Comparison of ENCODE assay signal across 20 cellular contexts in the genomic region with DNA sequence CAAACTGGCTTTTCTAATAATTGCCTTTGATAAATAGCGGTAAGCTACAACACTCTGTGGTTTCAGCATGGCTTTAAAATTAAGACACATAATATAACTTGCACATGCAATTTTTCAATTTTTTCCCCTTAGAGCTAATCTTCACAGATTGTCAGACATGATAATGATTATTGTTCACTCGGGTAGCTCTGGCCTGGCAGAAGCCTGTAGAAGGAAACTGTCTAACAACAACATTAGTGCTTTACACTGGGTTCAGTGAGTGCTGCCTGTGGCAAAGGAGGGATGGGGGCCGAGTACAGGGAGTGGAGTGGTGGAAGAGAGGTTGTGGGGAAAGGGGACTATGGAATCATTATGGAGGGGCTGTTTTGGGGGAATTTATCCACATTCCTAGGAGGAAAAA.
A peak's percentile ranks its signal among the peaks of the same experiment; 100 is the strongest.
DNase-seq lines count a peak whose midpoint lies in the region; ATAC-seq and TF ChIP-seq lines count a peak whose summit lies in the region.
"Had no signal": no experiment of that assay in that cellular context is flagged by ENCODE, and none has a peak within 500 bp of the region (broad histone marks: within the 10 kb centered on the region; RNA-seq: fewer than 3 reads in every experiment).

No MANE protein-coding gene starts in this region.

- H3K4me3 Mint-ChIP-seq in endodermal cell (no peak overlapping the region), neural crest cell (no peak overlapping the region)
- H3K4me3 Mint-ChIP-seq: B cell; CD14-positive monocyte; CD4-positive, alpha-beta T cell; CD8-positive, alpha-beta memory T cell; HFFc6 had no signal

- DNase-seq in SK-N-SH (peak; percentile 71), endodermal cell (peak; percentile 8), neural crest cell (ENCODE audit: low read depth, low spot score) (no peak), NCI-H1694 treated with DMSO at 0.1 percent for 48 hours (lab: John Stamatoyannopoulos, UW) (no peak), A172 (ENCODE audit: low spot score) (no peak), WERI-Rb-1 (no peak)
- DNase-seq: CD4-positive, alpha-beta T cell; CD8-positive, alpha-beta memory T cell; DMS 273 treated with DMSO at 0.1 percent for 48 hours; DMS79; EL; GDM1; GOT3; HFFc6 had no signal

- no peaks in the 10 kb centered on the region for H3K36me3 ChIP-seq in SK-N-SH (replicated peaks in 1 of 2; ENCODE audit: control insufficient read depth in 1 of 2, insufficient read depth in 2 of 2, low read length in 1 of 2)
- no peaks in the 10 kb centered on the region for H3K36me3 ChIP-seq in endodermal cell (ENCODE audit: control insufficient read depth, insufficient read depth, low read length)
- no peaks in the 10 kb centered on the region for H3K36me3 ChIP-seq in WERI-Rb-1
- H3K36me3 ChIP-seq: BLaER1 treated with 17β-estradiol and CSF1 and Interleukin-3, amounts not matched to agents 10 nM and 100 nM; HAP-1 had no signal

- H3K79me2 ChIP-seq in SK-N-SH (ENCODE audit: insufficient read depth) = no peaks in the 10 kb centered on the region

- no peaks in the 10 kb centered on the region for H3K27me3 Mint-ChIP-seq in endodermal cell (ENCODE audit: insufficient read depth)
- peaks cover 26% of the 10 kb centered on the region for H3K27me3 Mint-ChIP-seq in neural crest cell (ENCODE audit: low read depth)

- TF ChIP-seq CTCF in SK-N-SH (IDR thresholded peaks at IDR 0.05) (no peak), endodermal cell (conservative IDR thresholded peaks at IDR 0.05) (no peak), neural crest cell (conservative IDR thresholded peaks at IDR 0.05) (no peak), WERI-Rb-1 (IDR thresholded peaks at IDR 0.05; ENCODE audit: low read depth, low read length) (no peak)

- WGBS in SK-N-SH (ENCODE audit: low lambda C conversion rate) = 27% methylated on average over 3 of the region's 3 CpGs
- 83 to 87% methylated on average over 2 to 3 of the region's 3 CpGs for WGBS in endodermal cell (ENCODE audit: insufficient coverage in 1 of 2, insufficient read length in 1 of 2), 2 experiments

- CTCF ChIA-PET in SK-N-SH (lab: Yijun Ruan, JAX) = interaction anchor here (0.6 to 1.2 kb wide), 3 partner anchors 37 to 312 kb away, joined by 3 read pairs; no protein-coding TSS in a partner anchor

- POLR2A ChIA-PET in SK-N-SH (lab: Yijun Ruan, JAX) = interaction anchor here (1.4 kb wide), 1 partner anchor 66 kb away, joined by 4 read pairs; no protein-coding TSS in a partner anchor

- H3K36me3 Mint-ChIP-seq in endodermal cell (ENCODE audit: low read depth) (no peaks in the 10 kb centered on the region), neural crest cell (ENCODE audit: low read depth) (no peaks in the 10 kb centered on the region)
- H3K36me3 Mint-ChIP-seq: CD14-positive monocyte; CD8-positive, alpha-beta memory T cell had no signal

- H3K27ac ChIP-seq in SK-N-SH (ENCODE audit: low read depth in 2 of 2, low read length in 1 of 2) = peak overlapping the region in 1 of 2 experiments; percentile 31; a peak in 2 of 4 replicates
- H3K27ac ChIP-seq in endodermal cell (ENCODE audit: low read depth, low read length) = no peak overlapping the region
- no peak overlapping the region for H3K27ac ChIP-seq in WERI-Rb-1
- H3K27ac ChIP-seq: BLaER1 treated with 17β-estradiol and CSF1 and Interleukin-3, amounts not matched to agents 10 nM and 100 nM had no signal

- H3K9ac ChIP-seq in SK-N-SH (no peak overlapping the region), endodermal cell (ENCODE audit: extremely low read depth, low read length, poor library complexity, severe bottlenecking) (no peak overlapping the region)
- H3K9ac ChIP-seq: BLaER1 treated with 17β-estradiol and CSF1 and Interleukin-3, amounts not matched to agents 10 nM and 100 nM had no signal

- H3K4me3 ChIP-seq in SK-N-SH (ENCODE audit: low read depth in 2 of 2, low read length in 1 of 2) = no peak overlapping the region
- no peak overlapping the region for H3K4me3 ChIP-seq in endodermal cell (ENCODE audit: low read length)
- no peak overlapping the region for H3K4me3 ChIP-seq in WERI-Rb-1 (ENCODE audit: low read depth, low read length)
- H3K4me3 ChIP-seq: BLaER1 treated with 17β-estradiol and CSF1 and Interleukin-3, amounts not matched to agents 10 nM and 100 nM; GM12878; HAP-1 had no signal

- H2AFZ ChIP-seq in SK-N-SH (ENCODE audit: low read depth) = no peak overlapping the region

- H3K27ac Mint-ChIP-seq in endodermal cell (no peak overlapping the region), neural crest cell (ENCODE audit: unreplicated experiment) (peak overlapping the region; percentile 37)
- H3K27ac Mint-ChIP-seq: B cell; CD14-positive monocyte; CD4-positive, alpha-beta T cell; CD8-positive, alpha-beta memory T cell; HFFc6 had no signal

- H3K4me1 Mint-ChIP-seq in endodermal cell (peaks cover 20% of the 10 kb centered on the region), neural crest cell (no peaks in the 10 kb centered on the region)
- H3K4me1 Mint-ChIP-seq: B cell; CD14-positive monocyte; CD8-positive, alpha-beta memory T cell had no signal

- H3K4me2 ChIP-seq in SK-N-SH = no peak overlapping the region
- H3K4me2 ChIP-seq: BLaER1 treated with 17β-estradiol and CSF1 and Interleukin-3, amounts not matched to agents 10 nM and 100 nM had no signal

- H3K27me3 ChIP-seq in SK-N-SH (ENCODE audit: insufficient read depth) (no peaks in the 10 kb centered on the region; the same call in 1 of the 2 replicates), endodermal cell (ENCODE audit: control insufficient read depth, insufficient read depth, low read length, poor library complexity, severe bottlenecking) (no peaks in the 10 kb centered on the region), WERI-Rb-1 (ENCODE audit: insufficient read depth, low read depth, severe bottlenecking) (no peaks in the 10 kb centered on the region)
- H3K27me3 ChIP-seq: BLaER1 treated with 17β-estradiol and CSF1 and Interleukin-3, amounts not matched to agents 10 nM and 100 nM had no signal

- peak; percentile 41 for TF ChIP-seq RAD21 in SK-N-SH (IDR thresholded peaks at IDR 0.05; ENCODE audit: low read length)

- H3K9me2 ChIP-seq in SK-N-SH = no peaks in the 10 kb centered on the region

- no peaks in the 10 kb centered on the region for H4K20me1 ChIP-seq in SK-N-SH (ENCODE audit: insufficient read depth)
- H4K20me1 ChIP-seq: BLaER1 treated with 17β-estradiol and CSF1 and Interleukin-3, amounts not matched to agents 10 nM and 100 nM had no signal

- H3K4me1 ChIP-seq in SK-N-SH (ENCODE audit: control insufficient read depth in 1 of 2, insufficient read depth in 2 of 2, low read depth in 1 of 2, low read length in 1 of 2) (peaks cover 0 to 17% of the 10 kb centered on the region in 2 experiments; a peak in 1 of 4 replicates), endodermal cell (ENCODE audit: control insufficient read depth, insufficient read depth, low read length) (peaks cover 2% of the 10 kb centered on the region)
- H3K4me1 ChIP-seq: HAP-1 had no signal

- H3K9me3 ChIP-seq in SK-N-SH = no peaks in the 10 kb centered on the region
- H3K9me3 ChIP-seq in endodermal cell (ENCODE audit: control insufficient read depth, low read length) = no peaks in the 10 kb centered on the region
- no peaks in the 10 kb centered on the region for H3K9me3 ChIP-seq in WERI-Rb-1 (ENCODE audit: severe bottlenecking)
- H3K9me3 ChIP-seq: HAP-1 had no signal

- H3K9me3 Mint-ChIP-seq in endodermal cell (no peaks in the 10 kb centered on the region), neural crest cell (no peaks in the 10 kb centered on the region)
- H3K9me3 Mint-ChIP-seq: CD4-positive, alpha-beta T cell had no signal

- peak in 1 of 2 experiments; percentile 61; a peak in 1 of 4 replicates for TF ChIP-seq EP300 in SK-N-SH (IDR thresholded peaks at IDR 0.05; ENCODE audit: borderline replicate concordance in 1 of 2, low read depth in 1 of 2, low read length in 1 of 2)

- ATAC-seq in GM19035 (IDR thresholded peaks at IDR 0.05; ENCODE audit: unreplicated experiment) = no peak
- ATAC-seq: GM12878 had no signal

- H3F3A ChIP-seq in SK-N-SH (replicated peaks; ENCODE audit: insufficient read depth) = peaks cover 3% of the 10 kb centered on the region

TF ChIP-seq in SK-N-SH, 30 proteins besides CTCF, POLR2A, EP300 and RAD21:
- no peak; the same call in none of the 2 replicates for TF ChIP-seq RCOR1 (IDR thresholded peaks at IDR 0.05; ENCODE audit: low read length)
- TF ChIP-seq GATA2 (CRISPR knock-in tag; IDR thresholded peaks at IDR 0.05) = peak; percentile 87
- TF ChIP-seq, protein P1, sequence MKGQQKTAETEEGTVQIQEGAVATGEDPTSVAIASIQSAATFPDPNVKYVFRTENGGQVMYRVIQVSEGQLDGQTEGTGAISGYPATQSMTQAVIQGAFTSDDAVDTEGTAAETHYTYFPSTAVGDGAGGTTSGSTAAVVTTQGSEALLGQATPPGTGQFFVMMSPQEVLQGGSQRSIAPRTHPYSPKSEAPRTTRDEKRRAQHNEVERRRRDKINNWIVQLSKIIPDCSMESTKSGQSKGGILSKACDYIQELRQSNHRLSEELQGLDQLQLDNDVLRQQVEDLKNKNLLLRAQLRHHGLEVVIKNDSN (IDR thresholded peaks at IDR 0.05; ENCODE audit: borderline replicate concordance, low read depth) = no peak
- no peak for TF ChIP-seq ZBTB33 (IDR thresholded peaks at IDR 0.05; ENCODE audit: borderline replicate concordance, low read depth)
- TF ChIP-seq JUND (IDR thresholded peaks at IDR 0.05) = no peak
- no peak for TF ChIP-seq TAF1 (IDR thresholded peaks at IDR 0.05; ENCODE audit: borderline replicate concordance, low read depth, low read length)

Comparison
In these comparisons a context has a peak if more than half of its experiments do, and no peak if none do; other contexts are left out.
1. DNase-seq: peak in SK-N-SH (single experiment) and endodermal cell (single experiment); none in neural crest cell (single experiment), NCI-H1694 treated with DMSO at 0.1 percent for 48 hours (single experiment), A172 (single experiment) and WERI-Rb-1 (single experiment).